In genomic region chr15:85704720-85705119, GRCh38 we compare ENCODE assay signal across 11 cellular contexts.
A peak's percentile ranks its signal among the peaks of the same experiment; 100 is the strongest.
DNase-seq lines count a peak whose midpoint lies in the region; ATAC-seq and TF ChIP-seq lines count a peak whose summit lies in the region.
"Had no signal": no experiment of that assay in that cellular context is flagged by ENCODE, and none has a peak within 500 bp of the region (broad histone marks: within the 10 kb centered on the region; RNA-seq: fewer than 3 reads in every experiment).

No MANE protein-coding gene starts in this region.

- no peak for TF ChIP-seq CTCF in Peyer's patch (IDR thresholded peaks at IDR 0.05)

- H3K4me3 Mint-ChIP-seq in CD8-positive, alpha-beta memory T cell: peak overlapping the region; percentile 68 to 90 (median 76)

- peaks cover 86 to 98% (median 96%) of the 10 kb centered on the region in 3 donors for H3K4me1 Mint-ChIP-seq in CD8-positive, alpha-beta memory T cell

- CTCF ChIA-PET in CD8-positive, alpha-beta memory T cell (lab: Charles Lee): interaction anchor here (0.8 to 1.2 kb wide), 2 partner anchors 12 to 25 kb away, joined by 3 to 5 read pairs; no protein-coding TSS in a partner anchor

- no peak overlapping the region for H3K4me3 ChIP-seq in CD8-positive, alpha-beta memory T cell (ENCODE audit: low read length)
- H3K4me3 ChIP-seq in Peyer's patch (no peak overlapping the region), skeletal muscle satellite cell (ENCODE audit: low read length) (no peak overlapping the region)

- H3K36me3 Mint-ChIP-seq in CD8-positive, alpha-beta memory T cell: peaks cover 0 to 64% (median 14%) of the 10 kb centered on the region in 3 donors

- TF ChIP-seq POLR2A in Peyer's patch (IDR thresholded peaks at IDR 0.05): no peak

- H3K4me2 ChIP-seq in skeletal muscle satellite cell (ENCODE audit: low read length): peak overlapping the region; percentile 13

- H3K9me3 Mint-ChIP-seq in CD8-positive, alpha-beta memory T cell: no peaks in the 10 kb centered on the region

- H3K9ac ChIP-seq in skeletal muscle satellite cell (ENCODE audit: low read depth, low read length): peak overlapping the region; percentile 12

- peaks cover 18% of the 10 kb centered on the region for H3K36me3 ChIP-seq in CD8-positive, alpha-beta memory T cell (ENCODE audit: insufficient read depth, low read length)
- H3K36me3 ChIP-seq in Peyer's patch (peaks cover 0 to 35% (median 0%) of the 10 kb centered on the region in 3 donors), skeletal muscle satellite cell (ENCODE audit: insufficient read depth, low read length) (peaks cover 10% of the 10 kb centered on the region)

- peak overlapping the region; percentile 88 to 99 (median 96) for H3K27ac Mint-ChIP-seq in CD8-positive, alpha-beta memory T cell

- no peaks in the 10 kb centered on the region for H3K27me3 Mint-ChIP-seq in CD8-positive, alpha-beta memory T cell

- peaks cover 87% of the 10 kb centered on the region for H3K4me1 ChIP-seq in CD8-positive, alpha-beta memory T cell (ENCODE audit: insufficient read depth, low read length)
- H3K4me1 ChIP-seq in Peyer's patch (peaks cover 3 to 56% (median 23%) of the 10 kb centered on the region in 4 donors), skeletal muscle satellite cell (ENCODE audit: control insufficient read depth, insufficient read depth, low read length) (peaks cover 51% of the 10 kb centered on the region)

- POLR2A ChIA-PET in CD8-positive, alpha-beta memory T cell (lab: Charles Lee): interaction anchor here (0.6 to 4.3 kb wide), 3 partner anchors 14 to 80 kb away, joined by 5 to 62 read pairs (median 8); no protein-coding TSS in a partner anchor

- no peaks in the 10 kb centered on the region for H3K27me3 ChIP-seq in CD8-positive, alpha-beta memory T cell (ENCODE audit: insufficient read depth, low read length, poor library complexity, severe bottlenecking)
- H3K27me3 ChIP-seq in Peyer's patch (no peaks in the 10 kb centered on the region), skeletal muscle satellite cell (ENCODE audit: control insufficient read depth, insufficient read depth, low read length) (no peaks in the 10 kb centered on the region)

- no peaks in the 10 kb centered on the region for H3K9me3 ChIP-seq in CD8-positive, alpha-beta memory T cell (ENCODE audit: low read length)
- H3K9me3 ChIP-seq in Peyer's patch (no peaks in the 10 kb centered on the region), skeletal muscle satellite cell (replicated peaks; ENCODE audit: low read length) (no peaks in the 10 kb centered on the region)

- ATAC-seq in Right ventricle myocardium superior (ENCODE audit: poor library complexity) (peak; percentile 51), HG02973 (IDR thresholded peaks at IDR 0.05; ENCODE audit: unreplicated experiment) (no peak), GM21390 (IDR thresholded peaks at IDR 0.05; ENCODE audit: unreplicated experiment) (no peak)
- ATAC-seq: left colon had no signal

- no peak overlapping the region for H3K27ac ChIP-seq in CD8-positive, alpha-beta memory T cell (ENCODE audit: low read depth, low read length)
- peak overlapping the region; percentile 57 to 83 (median 74) for H3K27ac ChIP-seq in Peyer's patch

- intact Hi-C loops in Right ventricle myocardium superior (cut with DNase I): loop anchor here (10.0 kb wide), 1 partner anchor 210 kb away; no protein-coding TSS in a partner anchor

- DNase-seq in CD8-positive, alpha-beta memory T cell: no peak
- no peak for DNase-seq in Peyer's patch
- no peak for DNase-seq in Right ventricle myocardium superior
- DNase-seq in HPDE6-E6E7 (ENCODE audit: extremely low spot score): no peak
- no peak for DNase-seq in Kasumi-1 (lab: John Stamatoyannopoulos, UW)
- DNase-seq: cortex of kidney, left colon, NCI-H526 treated with DMSO at 0.1 percent for 48 hours had no signal
